8 cellular contexts compared by ENCODE assay signal in genomic region chr3:193357291-193357690, GRCh38. TPM values are rescaled to one million over a fixed set of nuclear protein-coding genes. Genes with fewer than 3 reads are reported as not detected.
"Had no signal": no experiment of that assay in that cellular context is flagged by ENCODE, and none has a peak within 500 bp of the region (broad histone marks: within the 10 kb centered on the region; RNA-seq: fewer than 3 reads in every experiment).

No MANE protein-coding gene starts in this region.

- DNase-seq: IMR-90, KBM-7 had no signal

- H3K27ac Mint-ChIP-seq: IgD-negative memory B cell had no signal

- H3K36me3 Mint-ChIP-seq: IgD-negative memory B cell had no signal

- H3K4me3 ChIP-seq: K562 had no signal

- H3K27ac ChIP-seq: HL-60 had no signal

- H3K4me3 Mint-ChIP-seq: IgD-negative memory B cell had no signal

- ATAC-seq: HepG2, K562 had no signal

RNA-seq across cellular contexts. Expression of gene ATP13A5, which starts 21.3 kb away (rescaled TPM):
- total RNA-seq: HepG2, HT-29, HT1080, IMR-90, K562 had no signal
